ENCODE assay signal across 8 cellular contexts in the genomic region with DNA sequence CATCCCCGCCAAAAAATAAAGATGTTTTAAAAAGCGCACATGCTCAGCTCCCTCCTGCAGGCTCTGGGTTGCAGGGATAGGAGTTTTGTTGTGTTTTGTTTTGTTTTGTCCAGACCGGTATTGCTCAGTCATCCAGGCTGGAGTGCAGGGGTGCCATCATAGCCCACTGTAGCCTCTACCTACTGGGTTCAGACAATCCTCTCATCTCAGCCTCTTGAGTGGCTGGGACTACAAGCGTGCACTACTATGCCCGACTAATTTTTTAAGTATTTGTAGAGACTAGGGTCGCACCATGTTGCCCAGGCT. TPM values are rescaled to one million over a fixed set of nuclear protein-coding genes. Genes with fewer than 3 reads are reported as not detected.
DNase-seq lines count a peak whose midpoint lies in the region; ATAC-seq and TF ChIP-seq lines count a peak whose summit lies in the region.

No MANE protein-coding gene starts in this region.

- intact Hi-C loops in stomach (cut with DNase I; ENCODE audit: low total_unique reads), result no loop called here

- no peaks in the 10 kb centered on the region for H3K9me3 ChIP-seq in stomach

- DNase-seq in SKM-1 (lab: John Stamatoyannopoulos, UW; ENCODE audit: unreplicated experiment) (peak; percentile 8), SKM-1 treated with dmso at 0.1 percent for 144 hours (lab: John Stamatoyannopoulos, UW; ENCODE audit: unreplicated experiment) (no peak), stomach (no peak), KBM-7 (no peak)
- no peak for DNase-seq in stimulated activated naive CD4-positive, alpha-beta T cell (lab: John Stamatoyannopoulos, UW)

- no peak for TF ChIP-seq POLR2A in stomach (IDR thresholded peaks at IDR 0.05)

- H3K36me3 ChIP-seq in stomach, result no peaks in the 10 kb centered on the region

- TF ChIP-seq CTCF in VCaP (conservative IDR thresholded peaks at IDR 0.05) (peak; percentile 37), stomach (IDR thresholded peaks at IDR 0.05) (no peak)

- ATAC-seq in HG02870 (IDR thresholded peaks at IDR 0.05; ENCODE audit: unreplicated experiment), result no peak

- TF ChIP-seq EP300 in stomach (IDR thresholded peaks at IDR 0.05), result no peak

- H3K4me3 ChIP-seq in iPS-11a (ENCODE audit: low read depth, low read length) (peak overlapping the region; percentile 95), stomach (peak overlapping the region; percentile 65 to 99 (median 90))

- no peaks in the 10 kb centered on the region for H3K27me3 ChIP-seq in stomach

- peaks cover 18 to 38% (median 21%) of the 10 kb centered on the region in 4 donors for H3K4me1 ChIP-seq in stomach

- in situ Hi-C loops in KBM-7 (cut with MboI; ENCODE audit: low pct_unique_long_range_greater_than_20kb, low sequenced_read_pairs), result no loop called here

- WGBS in stomach, 5 donors, result 19 to 27% (median 20%) methylated on average over 6 of the region's 6 CpGs

- H3K27ac ChIP-seq in VCaP (peak overlapping the region; percentile 76), stomach (peak overlapping the region; percentile 88 to 93 (median 90))

RNA-seq across cellular contexts. Expression of gene WWOX, which starts 0.7 kb away (rescaled TPM):
- 100 to 1,000 TPM in 1 of 5 donors, 10 to 100 TPM in 4; 30.3 to 129 (median 71.9) TPM for total RNA-seq in stomach
- 10 to 100 TPM in 1 of 3 donors, 1 to 10 TPM in 2; 7.7 to 17.9 (median 7.7) TPM for polyA plus RNA-seq in stomach
